In the genomic region with DNA sequence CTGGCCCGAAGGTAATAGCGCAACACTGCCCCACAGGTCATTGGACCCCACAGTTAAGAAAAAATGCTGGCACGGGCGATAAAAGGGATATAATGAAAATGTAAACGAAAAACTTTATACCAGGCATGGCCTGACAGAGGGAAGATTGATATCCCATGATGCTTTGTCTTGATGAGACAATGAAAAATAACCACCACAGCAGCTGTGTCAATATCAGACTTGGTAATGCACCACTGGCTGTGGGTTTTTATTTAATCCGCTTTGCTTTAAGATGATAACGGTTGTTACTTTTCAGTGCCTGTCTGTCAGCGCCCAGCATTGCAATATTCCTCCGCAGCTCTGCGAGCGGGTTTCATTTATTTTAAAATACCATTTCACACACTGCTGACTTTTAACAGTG, we compare ENCODE assay signal across 12 cellular contexts.
DNase-seq lines count a peak whose midpoint lies in the region; ATAC-seq and TF ChIP-seq lines count a peak whose summit lies in the region.
"Had no signal": no experiment of that assay in that cellular context is flagged by ENCODE, and none has a peak within 500 bp of the region (broad histone marks: within the 10 kb centered on the region; RNA-seq: fewer than 3 reads in every experiment).

No MANE protein-coding gene starts in this region.

- peak overlapping the region; percentile 16 for H3K4me3 ChIP-seq in kidney epithelial cell (ENCODE audit: low read depth, low read length)
- H3K4me3 ChIP-seq: K562 had no signal

- no peaks in the 10 kb centered on the region for H3K27me3 ChIP-seq in kidney epithelial cell (ENCODE audit: control insufficient read depth, insufficient read depth, low read length)

- no peak for ATAC-seq in HG02642 (IDR thresholded peaks at IDR 0.05; ENCODE audit: poor library complexity, unreplicated experiment)
- no peak for ATAC-seq in HG03135 (IDR thresholded peaks at IDR 0.05; ENCODE audit: unreplicated experiment)
- ATAC-seq: K562 had no signal

- TF ChIP-seq CTCF in kidney epithelial cell (IDR thresholded peaks at IDR 0.05; ENCODE audit: insufficient read depth, low read length, poor library complexity, severe bottlenecking), result peak; percentile 6

- DNase-seq in COLO668 (lab: John Stamatoyannopoulos, UW; ENCODE audit: unreplicated experiment) (peak; percentile 75), NCI-H146 (lab: John Stamatoyannopoulos, UW) (peak; percentile 98), NCI-H748 treated with DMSO at 0.1 percent for 48 hours (lab: John Stamatoyannopoulos, UW) (peak; percentile 97), kidney epithelial cell (ENCODE audit: low read depth) (peak; percentile 61), pons (ENCODE audit: low spot score) (no peak)
- no peak for DNase-seq in activated CD4-positive, alpha-beta T cell treated with anti-CD3 and anti-CD28 coated beads, Interleukin-2, amount 50 U/mL, for 1 hour
- DNase-seq: activated CD4-positive, alpha-beta T cell treated with anti-CD3 and anti-CD28 coated beads for 48 hours; activated gamma-delta T cell treated with Interleukin-2 at 50 U/mL for 16 hours; SW 1271 had no signal

- no peaks in the 10 kb centered on the region for H3K36me3 ChIP-seq in kidney epithelial cell (ENCODE audit: control insufficient read depth, insufficient read depth, low read length)

Comparison
In these comparisons a context has a peak if more than half of its experiments do, and no peak if none do; other contexts are left out.
1. DNase-seq: peak in COLO668 (single experiment), NCI-H146 (single experiment), NCI-H748 treated with DMSO at 0.1 percent for 48 hours (single experiment) and kidney epithelial cell (single experiment); none in activated CD4-positive, alpha-beta T cell treated with anti-CD3 and anti-CD28 coated beads, Interleukin-2, amount 50 U/mL, for 1 hour (single experiment) and pons (single experiment).